ENCODE assay signal across 1 cellular context in genomic region chr7:113383638-113384037, GRCh38.
TF ChIP-seq lines count a peak whose summit lies in the region.

No MANE protein-coding gene starts in this region.

TF ChIP-seq in SK-N-SH treated with all-trans-retinoic acid at 6 μM for 48 hours, 23 proteins besides CTCF, POLR2A, EP300 and RAD21 (continued from another document):
- no peak for TF ChIP-seq TCF4 (CRISPR knock-in tag; IDR thresholded peaks at IDR 0.05; ENCODE audit: borderline replicate concordance)
- TF ChIP-seq RARB (CRISPR knock-in tag; IDR thresholded peaks at IDR 0.05) = no peak
